Comparison of ENCODE assay signal across 8 cellular contexts in the genomic region with DNA sequence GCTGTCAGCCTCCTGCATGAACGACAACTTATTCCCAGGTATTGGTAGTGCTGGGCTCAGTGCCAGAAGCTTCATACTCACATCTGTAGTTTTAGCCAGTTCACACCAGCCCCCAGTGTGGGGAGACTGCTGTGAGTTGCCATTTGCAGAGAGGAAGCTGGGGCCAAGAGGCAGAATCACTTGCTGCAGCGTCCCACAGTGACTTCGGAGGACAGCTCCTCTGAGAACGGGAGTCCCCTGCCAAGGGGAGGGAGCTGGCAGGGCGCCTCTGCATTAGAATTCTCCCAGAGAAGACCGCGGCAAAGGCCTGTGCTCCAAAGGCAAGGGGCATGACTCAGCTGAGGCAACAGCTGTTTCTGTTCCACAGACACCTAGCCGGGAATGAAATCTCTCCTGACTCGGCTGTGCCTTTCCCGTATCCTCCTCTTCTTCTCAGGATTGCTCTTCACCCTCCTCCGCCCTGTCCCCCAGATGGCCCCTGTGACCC. TPM values are rescaled to one million over a fixed set of nuclear protein-coding genes. Genes with fewer than 3 reads are reported as not detected.
DNase-seq lines count a peak whose midpoint lies in the region; ATAC-seq and TF ChIP-seq lines count a peak whose summit lies in the region.

No MANE protein-coding gene starts in this region.

- no peak overlapping the region for H3K9ac ChIP-seq in muscle layer of colon (ENCODE audit: low read length)

- peaks cover 11% of the 10 kb centered on the region for H3K4me1 ChIP-seq in muscle layer of colon (ENCODE audit: insufficient read depth, low read length)

- H3K27ac ChIP-seq in dorsolateral prefrontal cortex: peak overlapping the region; percentile 1 to 100 (median 85)
- peak overlapping the region; percentile 48 for H3K27ac ChIP-seq in muscle layer of colon (ENCODE audit: low read depth, low read length)

- H3K4me3 Mint-ChIP-seq in type B pancreatic cell: no peak overlapping the region

- no peaks in the 10 kb centered on the region for H3K27me3 ChIP-seq in dorsolateral prefrontal cortex
- H3K27me3 ChIP-seq in muscle layer of colon (ENCODE audit: control insufficient read depth in 1 of 2, insufficient read depth in 2 of 2, low read length in 2 of 2): no peaks in the 10 kb centered on the region

- no peaks in the 10 kb centered on the region for H3K9me3 Mint-ChIP-seq in type B pancreatic cell

- TF ChIP-seq CTCF in AG09319 (IDR thresholded peaks at IDR 0.05; ENCODE audit: low read depth, low read length): no peak
- peak in 9 of 56 donors; percentile 5 to 36 (median 14) for TF ChIP-seq CTCF in dorsolateral prefrontal cortex (IDR thresholded peaks at IDR 0.05 in 54 of 56, conservative IDR thresholded peaks at IDR 0.05 in 2 of 56; ENCODE audit: low read depth in 1 of 56, partially characterized antibody in 56 of 56)
- TF ChIP-seq CTCF in type B pancreatic cell (conservative IDR thresholded peaks at IDR 0.05): no peak

- H3K36me3 Mint-ChIP-seq in type B pancreatic cell: peaks cover 5% of the 10 kb centered on the region

- no peaks in the 10 kb centered on the region for H3K36me3 ChIP-seq in muscle layer of colon (ENCODE audit: insufficient read depth, low read length)

- peak; percentile 39 for DNase-seq in AG09319 (ENCODE audit: extremely low read depth, low read depth)
- peak; percentile 43 for DNase-seq in NCI-H345 treated with DMSO at 0.1 percent for 48 hours (lab: John Stamatoyannopoulos, UW; ENCODE audit: unreplicated experiment)
- DNase-seq in dorsolateral prefrontal cortex: peak; percentile 36 to 93 (median 90)
- DNase-seq in type B pancreatic cell (ENCODE audit: extremely low spot score, unreplicated experiment): no peak

- peak overlapping the region in 16 of 59 donors; percentile 1 to 38 (median 10) for H3K4me3 ChIP-seq in dorsolateral prefrontal cortex
- H3K4me3 ChIP-seq in muscle layer of colon (ENCODE audit: low read depth in 1 of 2, low read length in 2 of 2): peak overlapping the region in 1 of 2 donors; percentile 29

- H3K27me3 Mint-ChIP-seq in type B pancreatic cell: peaks cover 17% of the 10 kb centered on the region

- no peak overlapping the region for H3K27ac Mint-ChIP-seq in type B pancreatic cell

- peaks cover 3% of the 10 kb centered on the region for H3K4me1 Mint-ChIP-seq in type B pancreatic cell (ENCODE audit: unreplicated experiment)

- intact Hi-C loops in dorsolateral prefrontal cortex (cut with DNase I): no loop called here

- ATAC-seq in GM21381 (IDR thresholded peaks at IDR 0.05; ENCODE audit: unreplicated experiment) (peak; percentile 56), GM21528 (IDR thresholded peaks at IDR 0.05; ENCODE audit: low FRiP score, unreplicated experiment) (no peak), GM21515 (IDR thresholded peaks at IDR 0.05; ENCODE audit: unreplicated experiment) (no peak)

- H3K9me3 ChIP-seq in muscle layer of colon (ENCODE audit: low read length): no peaks in the 10 kb centered on the region

RNA-seq across cellular contexts. Expression of gene MAL, which starts 17.8 kb away (rescaled TPM):
- total RNA-seq in dorsolateral prefrontal cortex (100 to 1,000 TPM in 74 of 120 experiments, 10 to 100 TPM in 46; 24.0 to 522 (median 118) TPM), type B pancreatic cell (ENCODE audit: low replicate concordance) (205 and 250 TPM in 2 replicates)
